22 cellular contexts compared by ENCODE assay signal in genomic region chr6:89702349-89702748, GRCh38.
DNase-seq lines count a peak whose midpoint lies in the region; ATAC-seq, FAIRE-seq and TF ChIP-seq lines count a peak whose summit lies in the region.
"Had no signal": no experiment of that assay in that cellular context is flagged by ENCODE, and none has a peak within 500 bp of the region (broad histone marks: within the 10 kb centered on the region; RNA-seq: fewer than 3 reads in every experiment).

No MANE protein-coding gene starts in this region.

- no peak overlapping the region for H3K9ac ChIP-seq in HepG2 (ENCODE audit: insufficient read depth, low read depth, low read length)
- H3K9ac ChIP-seq in HUES6 (ENCODE audit: low read length): no peak overlapping the region
- H3K9ac ChIP-seq in endothelial cell of umbilical vein (replicated peaks; ENCODE audit: extremely low read depth, insufficient read depth, low read length): no peak overlapping the region
- H3K9ac ChIP-seq: GM23248 had no signal

- POLR2A ChIA-PET in HepG2 (lab: Yijun Ruan, JAX) (no interaction called here), WTC11 (lab: Charles Lee) (no interaction called here), endothelial cell of umbilical vein (lab: Charles Lee) (interaction anchor here (0.6 kb wide), 1 partner anchor 20 kb away, joined by 3 read pairs; no protein-coding TSS in a partner anchor)

- H3K9me1 ChIP-seq in endothelial cell of umbilical vein (replicated peaks; ENCODE audit: control insufficient read depth, extremely low read depth, insufficient read depth, low read length): no peaks in the 10 kb centered on the region

- H3K4me1 Mint-ChIP-seq in WTC11: no peaks in the 10 kb centered on the region
- H3K4me1 Mint-ChIP-seq: CD4-positive, alpha-beta memory T cell had no signal

- peaks cover 86% of the 10 kb centered on the region for H3K36me3 Mint-ChIP-seq in WTC11

- H3K27ac ChIP-seq in HepG2 (ENCODE audit: extremely low read length, insufficient read depth, low read length): no peak overlapping the region
- no peak overlapping the region for H3K27ac ChIP-seq in right lobe of liver
- H3K27ac ChIP-seq in HUES6 (ENCODE audit: low read depth, low read length): peak overlapping the region; percentile 26; the same call in 1 of the 2 replicates
- H3K27ac ChIP-seq in endothelial cell of umbilical vein (ENCODE audit: insufficient read depth, low read depth, low read length): no peak overlapping the region
- H3K27ac ChIP-seq: GM23248 had no signal

- TF ChIP-seq EP300 in HepG2 (IDR thresholded peaks at IDR 0.05; ENCODE audit: low read depth in 2 of 2, low read length in 2 of 2) (no peak), HepG2 (CRISPR knock-in tag; IDR thresholded peaks at IDR 0.05; ENCODE audit: borderline replicate concordance) (no peak)

- peak overlapping the region; percentile 43; the same call in 1 of the 2 replicates for H3K27ac Mint-ChIP-seq in WTC11
- H3K27ac Mint-ChIP-seq: HFFc6 had no signal

- no peak overlapping the region for H3K4me3 Mint-ChIP-seq in WTC11
- H3K4me3 Mint-ChIP-seq: CD4-positive, alpha-beta memory T cell; HFFc6 had no signal

- CTCF ChIA-PET in HepG2 (lab: Yijun Ruan, JAX; ENCODE audit: low intra/inter-chr PET ratio, low total read pairs): no interaction called here
- CTCF ChIA-PET in WTC11 (lab: Charles Lee): no interaction called here
- CTCF ChIA-PET in endothelial cell of umbilical vein (lab: Charles Lee): no interaction called here

- no peak for TF ChIP-seq POLR2A in HepG2 (IDR thresholded peaks at IDR 0.05; ENCODE audit: insufficient read depth in 1 of 2, low read depth in 2 of 2, low read length in 2 of 2)
- TF ChIP-seq POLR2A in right lobe of liver (IDR thresholded peaks at IDR 0.05): no peak
- TF ChIP-seq POLR2A in endothelial cell of umbilical vein (IDR thresholded peaks at IDR 0.05; ENCODE audit: low read depth, low read length): no peak

- H3K4me3 ChIP-seq in HepG2 (replicated peaks in 1 of 3; ENCODE audit: insufficient read depth in 1 of 3, low read depth in 2 of 3, low read length in 3 of 3) (no peak overlapping the region), right lobe of liver (no peak overlapping the region), HUES6 (ENCODE audit: low read depth, low read length) (no peak overlapping the region), endothelial cell of umbilical vein (replicated peaks in 1 of 3; ENCODE audit: insufficient read depth in 1 of 3, low read depth in 1 of 3, low read length in 3 of 3) (no peak overlapping the region)
- H3K4me3 ChIP-seq: GM23248, HAP-1 had no signal

- H3K9me3 ChIP-seq in HepG2 (ENCODE audit: low read length): no peaks in the 10 kb centered on the region
- H3K9me3 ChIP-seq in right lobe of liver: no peaks in the 10 kb centered on the region
- no peaks in the 10 kb centered on the region for H3K9me3 ChIP-seq in HUES6 (ENCODE audit: control insufficient read depth, insufficient read depth, low read depth, low read length)
- no peaks in the 10 kb centered on the region for H3K9me3 ChIP-seq in endothelial cell of umbilical vein (replicated peaks; ENCODE audit: control insufficient read depth, insufficient read depth, low read length)
- H3K9me3 ChIP-seq: HAP-1 had no signal

- H3K4me1 ChIP-seq in HepG2 (ENCODE audit: insufficient read depth, low read length) (no peaks in the 10 kb centered on the region), right lobe of liver (peaks cover 0 to 20% (median 2%) of the 10 kb centered on the region in 4 donors), HUES6 (ENCODE audit: control insufficient read depth, insufficient read depth, low read length) (no peaks in the 10 kb centered on the region), endothelial cell of umbilical vein (ENCODE audit: control insufficient read depth, extremely low read depth, insufficient read depth, low read length) (no peaks in the 10 kb centered on the region)
- H3K4me1 ChIP-seq: HAP-1 had no signal

- intact Hi-C loops in HepG2 (cut with micrococcal nuclease; ENCODE audit: unreplicated experiment): no loop called here
- intact Hi-C loops in right lobe of liver (cut with DNase I): no loop called here
- intact Hi-C loops in endothelial cell of umbilical vein (cut with micrococcal nuclease): loop anchor here (5.0 kb wide), 1 partner anchor 840 kb away; no protein-coding TSS in a partner anchor
- intact Hi-C loops in left colon (cut with DNase I, micrococcal nuclease): no loop called here

- BruUV-seq in HepG2 (replicated peaks; lab: Mats Ljungman, UMichigan) (no TSS peak), endothelial cell of umbilical vein (replicated peaks; lab: Mats Ljungman, UMichigan) (no TSS peak)

- TF ChIP-seq RAD21 in HepG2 (CRISPR knock-in tag; IDR thresholded peaks at IDR 0.05): no peak

- H3K36me3 ChIP-seq in HepG2 (replicated peaks in 1 of 2; ENCODE audit: control insufficient read depth in 1 of 2, insufficient read depth in 2 of 2, low read length in 2 of 2) (peaks cover 6 to 62% of the 10 kb centered on the region in 2 experiments), right lobe of liver (peaks cover 0 to 69% (median 9%) of the 10 kb centered on the region in 4 donors), HUES6 (ENCODE audit: control insufficient read depth, insufficient read depth, low read length) (peaks cover 99% of the 10 kb centered on the region), endothelial cell of umbilical vein (ENCODE audit: control insufficient read depth in 2 of 2, extremely low read depth in 1 of 2, insufficient read depth in 2 of 2, low read length in 2 of 2) (peaks cover 0 to 24% of the 10 kb centered on the region in 2 experiments)

- H3K9me3 Mint-ChIP-seq in WTC11: no peaks in the 10 kb centered on the region
- H3K9me3 Mint-ChIP-seq: CD4-positive, alpha-beta memory T cell; HFFc6 had no signal

- 100% methylated on average over 3 of the region's 3 CpGs for WGBS in HepG2 (ENCODE audit: low lambda C conversion rate)
- WGBS in right lobe of liver (ENCODE audit: insufficient coverage, low coverage, low lambda C conversion rate, missing lambda C conversion rate): 98% methylated on average over 3 of the region's 3 CpGs

- DNase-seq in HepG2 (ENCODE audit: low spot score) (no peak), right lobe of liver (no peak), WTC11 (ENCODE audit: low spot score) (no peak), endothelial cell of umbilical vein (ENCODE audit: low read depth, low spot score) (no peak), left colon (no peak), SIG-M5 treated with dmso at 0.1 percent for 504 hours (lab: John Stamatoyannopoulos, UW; ENCODE audit: unreplicated experiment) (no peak)
- DNase-seq: 8988T; C1 segment of cervical spinal cord; Calu3; CD4-positive, alpha-beta memory T cell; COR-L47; DMS53; DMS79 treated with DMSO at 0.1 percent for 48 hours; GF-D8; GM23248; HFFc6 had no signal

- in situ Hi-C loops in HepG2 (cut with HindIII; ENCODE audit: extremely low pct_ligation_motif_present, low pct_unique_long_range_greater_than_20kb): no loop called here

- H3K79me2 ChIP-seq in HepG2 (ENCODE audit: insufficient read depth, low read length): no peaks in the 10 kb centered on the region
- H3K79me2 ChIP-seq in endothelial cell of umbilical vein (ENCODE audit: control insufficient read depth, insufficient read depth, low read length): no peaks in the 10 kb centered on the region

- dilution Hi-C loops in endothelial cell of umbilical vein (cut with MboI; ENCODE audit: extremely low pct_ligation_motif_present, low sequenced_read_pairs): no loop called here

- ATAC-seq in HepG2 (no peak), right lobe of liver (no peak), WTC11 (no peak), left colon (no peak), GM18511 (IDR thresholded peaks at IDR 0.05; ENCODE audit: unreplicated experiment) (no peak)

- FAIRE-seq in HepG2 (lab: Jason Lieb, UNC) (no peak), endothelial cell of umbilical vein (lab: Jason Lieb, UNC) (peak; percentile 26)
- FAIRE-seq: GM12891, GM18507, H54 had no signal

- TF ChIP-seq CTCF in HepG2 (CRISPR knock-in tag; IDR thresholded peaks at IDR 0.05) (no peak), right lobe of liver (IDR thresholded peaks at IDR 0.05) (no peak), WTC11 (IDR thresholded peaks at IDR 0.05) (no peak), endothelial cell of umbilical vein (IDR thresholded peaks at IDR 0.05; ENCODE audit: extremely low read depth in 1 of 2, insufficient read depth in 1 of 2, low read depth in 1 of 2, low read length in 2 of 2) (no peak)

- H3K4me2 ChIP-seq in HepG2 (ENCODE audit: low read depth, low read length) (no peak overlapping the region), endothelial cell of umbilical vein (ENCODE audit: insufficient read depth, low read length) (no peak overlapping the region)

- H3K27me3 ChIP-seq in HepG2 (ENCODE audit: control insufficient read depth in 1 of 2, insufficient read depth in 2 of 2, low read length in 2 of 2) (no peaks in the 10 kb centered on the region), right lobe of liver (no peaks in the 10 kb centered on the region), HUES6 (ENCODE audit: control insufficient read depth, insufficient read depth, low read length) (no peaks in the 10 kb centered on the region), endothelial cell of umbilical vein (ENCODE audit: control insufficient read depth in 2 of 2, insufficient read depth in 2 of 2, low read length in 2 of 2) (no peaks in the 10 kb centered on the region)

- no peak overlapping the region for H2AFZ ChIP-seq in HepG2 (ENCODE audit: low read length)
- H2AFZ ChIP-seq in endothelial cell of umbilical vein (ENCODE audit: low read depth, low read length): no peak overlapping the region
- H2AFZ ChIP-seq: GM23248 had no signal

- H4K20me1 ChIP-seq in HepG2 (ENCODE audit: insufficient read depth, low read length) (no peaks in the 10 kb centered on the region), endothelial cell of umbilical vein (replicated peaks; ENCODE audit: control insufficient read depth, extremely low read depth, insufficient read depth, low read length) (no peaks in the 10 kb centered on the region)

- no peaks in the 10 kb centered on the region for H3K27me3 Mint-ChIP-seq in WTC11 (ENCODE audit: low read depth)
- H3K27me3 Mint-ChIP-seq: CD4-positive, alpha-beta memory T cell had no signal

TF ChIP-seq in HepG2, 621 proteins besides CTCF, POLR2A, EP300 and RAD21 (continues in another document):
- no peak for TF ChIP-seq RAD51 (IDR thresholded peaks at IDR 0.05; ENCODE audit: borderline replicate concordance)
- TF ChIP-seq RELA (CRISPR knock-in tag; IDR thresholded peaks at IDR 0.05): no peak
- no peak for TF ChIP-seq REPIN1 (CRISPR knock-in tag; IDR thresholded peaks at IDR 0.05; ENCODE audit: borderline replicate concordance, low read depth)

TF ChIP-seq in WTC11, 78 proteins besides CTCF, POLR2A, EP300 and RAD21 (continues in another document):
- no peak for TF ChIP-seq ATF3 (CRISPR knock-in tag; conservative IDR thresholded peaks at IDR 0.05)

TF ChIP-seq in endothelial cell of umbilical vein, 7 proteins besides CTCF, POLR2A, EP300 and RAD21 (continues in another document):
- TF ChIP-seq MAX (IDR thresholded peaks at IDR 0.05; ENCODE audit: insufficient read depth, insufficient read length): no peak
- TF ChIP-seq POLR2AphosphoS5 (IDR thresholded peaks at IDR 0.05; ENCODE audit: insufficient read depth, low read depth, low read length): no peak
- TF ChIP-seq FOS (IDR thresholded peaks at IDR 0.05; ENCODE audit: borderline replicate concordance, insufficient read depth, low read length): no peak
